In genomic region chr10:97071491-97071890, GRCh38 we compare ENCODE assay signal across 24 cellular contexts.
"Had no signal": no experiment of that assay in that cellular context is flagged by ENCODE, and none has a peak within 500 bp of the region (broad histone marks: within the 10 kb centered on the region; RNA-seq: fewer than 3 reads in every experiment).

No MANE protein-coding gene starts in this region.

- H3K9me3 Mint-ChIP-seq: mesothelial cell of epicardium; natural killer cell treated with Interleukin-12 subunit alpha and Interleukin-12 subunit beta and Interleukin-15 and Interleukin-18, amount 100 ng/mL, for 72 hours; neural crest cell had no signal

- H3K36me3 Mint-ChIP-seq: mesothelial cell of epicardium; naive B cell; natural killer cell treated with Interleukin-12 subunit alpha and Interleukin-12 subunit beta and Interleukin-15 and Interleukin-18, amount 100 ng/mL, for 72 hours; stimulated activated effector memory CD8-positive, alpha-beta T cell treated with anti-CD3 and anti-CD28 coated beads, Interleukin-12 subunit alpha, Interleukin-12 subunit beta, amount 100 ng/mL, for 72 hours had no signal

- H3K27ac Mint-ChIP-seq: mesothelial cell of epicardium; naive B cell; natural killer cell treated with Interleukin-12 subunit alpha and Interleukin-12 subunit beta and Interleukin-15 and Interleukin-18, amount 100 ng/mL, for 72 hours; progenitor cell of endocrine pancreas; stimulated activated effector memory CD8-positive, alpha-beta T cell treated with anti-CD3 and anti-CD28 coated beads, Interleukin-12 subunit alpha, Interleukin-12 subunit beta, amount 100 ng/mL, for 72 hours had no signal

- ATAC-seq: gastrocnemius medialis; heart left ventricle; left cardiac atrium; left lung; mucosa of descending colon; natural killer cell treated with Interleukin-12 subunit alpha and Interleukin-12 subunit beta and Interleukin-15 and Interleukin-18, amount 100 ng/mL, for 72 hours; sciatic nerve; stimulated activated effector memory CD8-positive, alpha-beta T cell treated with anti-CD3 and anti-CD28 coated beads, Interleukin-12 subunit alpha, Interleukin-12 subunit beta, amount 100 ng/mL, for 72 hours had no signal

- H3K4me3 Mint-ChIP-seq: mesothelial cell of epicardium; naive B cell; natural killer cell treated with Interleukin-12 subunit alpha and Interleukin-12 subunit beta and Interleukin-15 and Interleukin-18, amount 100 ng/mL, for 72 hours; neural crest cell; stimulated activated effector memory CD8-positive, alpha-beta T cell treated with anti-CD3 and anti-CD28 coated beads, Interleukin-12 subunit alpha, Interleukin-12 subunit beta, amount 100 ng/mL, for 72 hours had no signal

- DNase-seq: dorsolateral prefrontal cortex; effector CD4-positive, alpha-beta T cell; foreskin fibroblast; gastrocnemius medialis; heart left ventricle; left cardiac atrium; left lung; mesenchymal stem cell; mucosa of descending colon; naive B cell; stimulated activated CD4-positive, alpha-beta T cell treated with anti-CD3 and anti-CD28 coated beads, Interleukin-2, amount 100 ng/mL, for 24 hours; stimulated activated CD4-positive, alpha-beta T cell treated with anti-CD3 and anti-CD28 coated beads, Interleukin-4, amount 100 ng/mL, for 24 hours; stimulated activated naive CD4-positive, alpha-beta T cell treated with Interleukin-2 at 50 U/mL for 16 hours; stomach; thyroid gland; trophoblast cell had no signal

- H3K9me3 ChIP-seq: gastrocnemius medialis, heart left ventricle, mucosa of descending colon, neutrophil, thyroid gland, vagina had no signal
